In the genomic region with DNA sequence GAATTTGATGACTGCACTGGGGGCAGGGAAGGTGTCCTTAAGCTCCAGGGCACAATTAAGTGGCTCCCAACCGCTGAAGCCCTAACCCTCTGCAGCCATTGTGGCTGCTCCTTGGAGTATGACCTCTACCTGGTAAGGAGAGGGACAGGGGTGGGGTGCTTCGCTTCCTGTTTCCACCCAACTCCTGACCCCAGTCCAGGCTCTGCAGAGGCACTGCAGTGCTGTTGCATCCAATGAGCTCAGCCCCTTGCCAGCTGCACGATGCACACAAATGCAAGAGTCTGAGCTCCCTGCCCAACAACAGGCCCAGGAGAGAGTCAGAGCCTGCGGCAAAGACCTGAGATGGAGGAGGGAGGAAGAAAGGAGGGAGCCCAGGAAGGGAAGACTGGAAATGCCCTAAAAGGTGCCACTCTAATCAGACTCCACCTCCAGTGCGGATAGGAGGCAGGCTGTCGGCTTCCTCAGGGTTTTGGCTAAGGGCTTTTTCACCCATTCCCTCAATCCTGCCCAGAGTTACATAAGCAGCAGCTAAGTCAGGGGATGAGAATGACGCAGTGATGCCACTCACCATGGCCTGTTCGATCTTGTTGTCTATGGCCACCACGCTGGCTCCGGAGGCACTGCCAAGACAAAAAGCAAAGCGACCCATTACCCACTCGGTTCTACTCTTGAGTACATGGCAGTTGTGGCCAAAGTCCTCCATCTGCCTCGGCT, we compare ENCODE assay signal across 8 cellular contexts.
DNase-seq lines count a peak whose midpoint lies in the region; ATAC-seq and TF ChIP-seq lines count a peak whose summit lies in the region.

No MANE protein-coding gene starts in this region.

- WGBS in HUES64: 32% methylated on average over 13 of the region's 13 CpGs

- DNase-seq in astrocyte of the spinal cord (ENCODE audit: low read depth, low spot score) (no peak), kidney tubule cell (ENCODE audit: low spot score) (peak; percentile 29), GM20000 (ENCODE audit: low spot score) (no peak)
- DNase-seq in stimulated activated CD4-positive, alpha-beta T cell treated with anti-CD3 and anti-CD28 coated beads, Interleukin-2, amount 100 ng/mL, for 48 hours: no peak

- H3K27ac ChIP-seq in 22Rv1 (peak overlapping the region; percentile 66; the same call in 1 of the 2 replicates), HUES64 (ENCODE audit: low read depth, low read length) (no peak overlapping the region), subcutaneous abdominal adipose tissue (ENCODE audit: low read depth, low read length) (peak overlapping the region; percentile 86)

- no peak for TF ChIP-seq CTCF in 22Rv1 (IDR thresholded peaks at IDR 0.05)
- TF ChIP-seq CTCF in astrocyte of the spinal cord (IDR thresholded peaks at IDR 0.05; ENCODE audit: low read depth, low read length): no peak
- TF ChIP-seq CTCF in GM20000 (IDR thresholded peaks at IDR 0.05; ENCODE audit: extremely low read depth, missing control alignments): no peak

- peaks cover 7% of the 10 kb centered on the region for H3K27me3 ChIP-seq in HUES64 (ENCODE audit: insufficient read depth, low read length)
- peaks cover 0 to 26% (median 12%) of the 10 kb centered on the region in 5 donors for H3K27me3 ChIP-seq in subcutaneous abdominal adipose tissue (ENCODE audit: control insufficient read depth in 5 of 5, insufficient read depth in 4 of 5, low read length in 5 of 5)

- H3K9ac ChIP-seq in HUES64 (ENCODE audit: low read depth, low read length): peak overlapping the region; percentile 73
- H3K9ac ChIP-seq in subcutaneous abdominal adipose tissue (ENCODE audit: low read length in 5 of 5): peak overlapping the region; percentile 63 to 81 (median 73)

- in situ Hi-C loops in astrocyte of the spinal cord (cut with HindIII; ENCODE audit: low sequenced_read_pairs): no loop called here

- ATAC-seq in HG03342 (IDR thresholded peaks at IDR 0.05; ENCODE audit: unreplicated experiment): no peak

- H3K36me3 ChIP-seq in HUES64 (ENCODE audit: insufficient read depth, low read length) (no peaks in the 10 kb centered on the region; the same call in 1 of the 2 replicates), subcutaneous abdominal adipose tissue (ENCODE audit: control insufficient read depth in 5 of 5, insufficient read depth in 5 of 5, low read length in 5 of 5) (peaks cover 0 to 33% (median 24%) of the 10 kb centered on the region in 5 donors)

- H3K4me3 ChIP-seq in HUES64 (ENCODE audit: low read length): peak overlapping the region; percentile 70
- H3K4me3 ChIP-seq in astrocyte of the spinal cord (ENCODE audit: low read depth, low read length): peak overlapping the region; percentile 58
- H3K4me3 ChIP-seq in subcutaneous abdominal adipose tissue (ENCODE audit: low read depth in 1 of 5, low read length in 5 of 5): peak overlapping the region; percentile 77 to 93 (median 88)

- H3K9me3 ChIP-seq in HUES64 (ENCODE audit: insufficient read depth, low read depth, low read length): no peaks in the 10 kb centered on the region
- H3K9me3 ChIP-seq in subcutaneous abdominal adipose tissue (ENCODE audit: control insufficient read depth in 5 of 5, low read length in 5 of 5): no peaks in the 10 kb centered on the region

- H3K4me1 ChIP-seq in HUES64 (ENCODE audit: insufficient read depth, low read length): peaks cover 19% of the 10 kb centered on the region
- peaks cover 12 to 62% (median 56%) of the 10 kb centered on the region in 5 donors for H3K4me1 ChIP-seq in subcutaneous abdominal adipose tissue (ENCODE audit: control insufficient read depth in 5 of 5, insufficient read depth in 5 of 5, low read length in 5 of 5)
